37 cellular contexts compared by ENCODE assay signal in genomic region chr4:148353571-148353970, GRCh38.
DNase-seq lines count a peak whose midpoint lies in the region; ATAC-seq, FAIRE-seq and TF ChIP-seq lines count a peak whose summit lies in the region.
"Had no signal": no experiment of that assay in that cellular context is flagged by ENCODE, and none has a peak within 500 bp of the region (broad histone marks: within the 10 kb centered on the region; RNA-seq: fewer than 3 reads in every experiment).

No MANE protein-coding gene starts in this region.

- H3K18ac ChIP-seq in H9 (ENCODE audit: insufficient read length, low read depth, low read length), result no peak overlapping the region

- H3K4me1 Mint-ChIP-seq in H9, result no peaks in the 10 kb centered on the region
- H3K4me1 Mint-ChIP-seq: CD14-positive monocyte had no signal

- H4K91ac ChIP-seq in H9 (ENCODE audit: insufficient read length, low read depth, low read length), result no peak overlapping the region

- H3K4me3 ChIP-seq in endothelial cell of umbilical vein (replicated peaks in 1 of 3; ENCODE audit: insufficient read depth in 1 of 3, low read depth in 1 of 3, low read length in 3 of 3) (no peak overlapping the region), pancreas (no peak overlapping the region), Karpas-422 (ENCODE audit: low read length) (no peak overlapping the region)
- H3K4me3 ChIP-seq: A549; BLaER1; BLaER1 treated with 17β-estradiol and CSF1 and Interleukin-3, amounts not matched to agents 10 nM and 100 nM had no signal

- H3K27ac Mint-ChIP-seq in H9, result no peak overlapping the region
- H3K27ac Mint-ChIP-seq: B cell; CD14-positive monocyte; CD4-positive, alpha-beta memory T cell; CD4-positive, alpha-beta T cell; CD4-positive, CD25-positive, alpha-beta regulatory T cell; CD8-positive, alpha-beta memory T cell; CD8-positive, alpha-beta T cell had no signal

- H3K9me2 ChIP-seq in Karpas-422 (replicated peaks; ENCODE audit: insufficient read depth, low read length), result no peaks in the 10 kb centered on the region

- peak overlapping the region; percentile 72 for H3K4me2 ChIP-seq in endothelial cell of umbilical vein (ENCODE audit: insufficient read depth, low read length)
- no peak overlapping the region for H3K4me2 ChIP-seq in Karpas-422 (ENCODE audit: low read depth, low read length, poor library complexity, severe bottlenecking)
- no peak overlapping the region for H3K4me2 ChIP-seq in H9 (ENCODE audit: insufficient read depth, insufficient read length, low read length)
- H3K4me2 ChIP-seq: A549; BLaER1; BLaER1 treated with 17β-estradiol and CSF1 and Interleukin-3, amounts not matched to agents 10 nM and 100 nM had no signal

- no peaks in the 10 kb centered on the region for H3K27me3 Mint-ChIP-seq in H9 (ENCODE audit: low read depth)
- H3K27me3 Mint-ChIP-seq: B cell; CD4-positive, alpha-beta memory T cell; CD4-positive, alpha-beta T cell; CD4-positive, CD25-positive, alpha-beta regulatory T cell; CD8-positive, alpha-beta memory T cell had no signal

- no peak overlapping the region for H3T11ph ChIP-seq in H9 (ENCODE audit: low read length)

- no peaks in the 10 kb centered on the region for H3K9me3 ChIP-seq in endothelial cell of umbilical vein (replicated peaks; ENCODE audit: control insufficient read depth, insufficient read depth, low read length)
- no peaks in the 10 kb centered on the region for H3K9me3 ChIP-seq in pancreas
- H3K9me3 ChIP-seq in Karpas-422 (ENCODE audit: low read length), result no peaks in the 10 kb centered on the region
- H3K9me3 ChIP-seq in H9 (ENCODE audit: control insufficient read depth, low read depth, low read length), result no peaks in the 10 kb centered on the region
- H3K9me3 ChIP-seq: A549; BE2C; BLaER1; BLaER1 treated with 17β-estradiol and CSF1 and Interleukin-3, amounts not matched to agents 10 nM and 100 nM; Caco-2 had no signal

- H3K9me1 ChIP-seq in endothelial cell of umbilical vein (replicated peaks; ENCODE audit: control insufficient read depth, extremely low read depth, insufficient read depth, low read length), result no peaks in the 10 kb centered on the region

- TF ChIP-seq CTCF in endothelial cell of umbilical vein (IDR thresholded peaks at IDR 0.05; ENCODE audit: extremely low read depth in 1 of 2, insufficient read depth in 1 of 2, low read depth in 1 of 2, low read length in 2 of 2) (no peak), pancreas (IDR thresholded peaks at IDR 0.05) (no peak), H9 (conservative IDR thresholded peaks at IDR 0.05) (no peak)

- POLR2A ChIA-PET in endothelial cell of umbilical vein (lab: Charles Lee), result no interaction called here

- FAIRE-seq in endothelial cell of umbilical vein (lab: Jason Lieb, UNC) (peak; percentile 46), pancreas (lab: Jason Lieb, UNC) (peak; percentile 17)
- FAIRE-seq: A204.1, A549, D721Med had no signal

- no peak overlapping the region for H2BK20ac ChIP-seq in H9 (ENCODE audit: low read depth, low read length, poor library complexity, severe bottlenecking)

- no peak overlapping the region for H3K4me3 Mint-ChIP-seq in H9
- H3K4me3 Mint-ChIP-seq: B cell; CD14-positive monocyte; CD4-positive, alpha-beta memory T cell; CD4-positive, alpha-beta T cell; CD4-positive, CD25-positive, alpha-beta regulatory T cell; CD8-positive, alpha-beta memory T cell; CD8-positive, alpha-beta T cell had no signal

- H3K27ac ChIP-seq in endothelial cell of umbilical vein (ENCODE audit: insufficient read depth, low read depth, low read length) (peak overlapping the region; percentile 81), pancreas (no peak overlapping the region), Karpas-422 (ENCODE audit: low read length) (no peak overlapping the region), H9 (ENCODE audit: insufficient read length, low read depth, low read length) (no peak overlapping the region)
- H3K27ac ChIP-seq: 22Rv1; A549; BLaER1; BLaER1 treated with 17β-estradiol and CSF1 and Interleukin-3, amounts not matched to agents 10 nM and 100 nM; C4-2B had no signal

- H2BK15ac ChIP-seq in H9 (ENCODE audit: low read depth, low read length), result no peak overlapping the region

- BruUV-seq in endothelial cell of umbilical vein (replicated peaks; lab: Mats Ljungman, UMichigan), result no TSS peak

- H3K36me3 ChIP-seq in endothelial cell of umbilical vein (ENCODE audit: control insufficient read depth in 2 of 2, extremely low read depth in 1 of 2, insufficient read depth in 2 of 2, low read length in 2 of 2), result no peaks in the 10 kb centered on the region
- no peaks in the 10 kb centered on the region for H3K36me3 ChIP-seq in pancreas
- H3K36me3 ChIP-seq in Karpas-422 (ENCODE audit: insufficient read depth, low read length), result no peaks in the 10 kb centered on the region
- H3K36me3 ChIP-seq: BE2C; BLaER1; BLaER1 treated with 17β-estradiol and CSF1 and Interleukin-3, amounts not matched to agents 10 nM and 100 nM had no signal

- CTCF ChIA-PET in endothelial cell of umbilical vein (lab: Charles Lee), result interaction anchor here (1.2 to 2.2 kb wide), 2 partner anchors 9 to 351 kb away, joined by 3 to 7 read pairs; no protein-coding TSS in a partner anchor

- H3K79me2 ChIP-seq in endothelial cell of umbilical vein (ENCODE audit: control insufficient read depth, insufficient read depth, low read length) (no peaks in the 10 kb centered on the region), Karpas-422 (ENCODE audit: low read length) (no peaks in the 10 kb centered on the region), H9 (ENCODE audit: insufficient read depth, low read length) (no peaks in the 10 kb centered on the region)

- H3K9me3 Mint-ChIP-seq in H9, result no peaks in the 10 kb centered on the region
- H3K9me3 Mint-ChIP-seq: CD4-positive, alpha-beta memory T cell; CD4-positive, alpha-beta T cell; CD8-positive, alpha-beta memory T cell; CD8-positive, alpha-beta T cell had no signal

- no peak for TF ChIP-seq POLR2A in endothelial cell of umbilical vein (IDR thresholded peaks at IDR 0.05; ENCODE audit: low read depth, low read length)

- H3K23me2 ChIP-seq in H9 (ENCODE audit: insufficient read length, low read depth, low read length, poor library complexity, severe bottlenecking), result no peaks in the 10 kb centered on the region

- H4K20me1 ChIP-seq in endothelial cell of umbilical vein (replicated peaks; ENCODE audit: control insufficient read depth, extremely low read depth, insufficient read depth, low read length) (no peaks in the 10 kb centered on the region), Karpas-422 (ENCODE audit: insufficient read depth, low read depth, low read length) (no peaks in the 10 kb centered on the region), H9 (ENCODE audit: control insufficient read depth, insufficient read depth, insufficient read length) (no peaks in the 10 kb centered on the region)
- H4K20me1 ChIP-seq: BLaER1; BLaER1 treated with 17β-estradiol and CSF1 and Interleukin-3, amounts not matched to agents 10 nM and 100 nM had no signal

- H4K5ac ChIP-seq in H9 (ENCODE audit: insufficient read length, low read depth, low read length), result no peak overlapping the region

- no peak overlapping the region for H3K4ac ChIP-seq in H9 (ENCODE audit: low read depth, low read length)

- H3K27me3 ChIP-seq in endothelial cell of umbilical vein (ENCODE audit: control insufficient read depth in 2 of 2, insufficient read depth in 2 of 2, low read length in 2 of 2) (no peaks in the 10 kb centered on the region), pancreas (no peaks in the 10 kb centered on the region), Karpas-422 (ENCODE audit: low read length) (no peaks in the 10 kb centered on the region), H9 (ENCODE audit: insufficient read depth, low read length) (no peaks in the 10 kb centered on the region)
- H3K27me3 ChIP-seq: BE2C; BLaER1; BLaER1 treated with 17β-estradiol and CSF1 and Interleukin-3, amounts not matched to agents 10 nM and 100 nM had no signal

- no peak overlapping the region for H2AK5ac ChIP-seq in H9 (ENCODE audit: insufficient read length, low read length)

- H2BK12ac ChIP-seq in H9 (ENCODE audit: insufficient read length, low read depth, low read length), result no peak overlapping the region

- H3K4me1 ChIP-seq in endothelial cell of umbilical vein (ENCODE audit: control insufficient read depth, extremely low read depth, insufficient read depth, low read length), result peaks cover 34% of the 10 kb centered on the region
- H3K4me1 ChIP-seq in pancreas, result peaks cover 0 to 10% (median 9%) of the 10 kb centered on the region in 3 donors
- H3K4me1 ChIP-seq in Karpas-422 (ENCODE audit: low read length), result no peaks in the 10 kb centered on the region
- no peaks in the 10 kb centered on the region for H3K4me1 ChIP-seq in H9 (ENCODE audit: insufficient read depth, low read length)
- H3K4me1 ChIP-seq: A549; BE2C; BLaER1; BLaER1 treated with 17β-estradiol and CSF1 and Interleukin-3, amounts not matched to agents 10 nM and 100 nM; Caco-2 had no signal

- H3K9ac ChIP-seq in endothelial cell of umbilical vein (replicated peaks; ENCODE audit: extremely low read depth, insufficient read depth, low read length), result peak overlapping the region; percentile 52
- H3K9ac ChIP-seq in Karpas-422 (ENCODE audit: low read length), result no peak overlapping the region
- H3K9ac ChIP-seq in H9 (ENCODE audit: extremely low read depth, insufficient read length, low read length), result no peak overlapping the region
- H3K9ac ChIP-seq: BLaER1; BLaER1 treated with 17β-estradiol and CSF1 and Interleukin-3, amounts not matched to agents 10 nM and 100 nM had no signal

- no peaks in the 10 kb centered on the region for H3K36me3 Mint-ChIP-seq in H9 (ENCODE audit: insufficient read depth in 1 of 3, low read depth in 3 of 3)
- H3K36me3 Mint-ChIP-seq: CD14-positive monocyte; CD4-positive, CD25-positive, alpha-beta regulatory T cell had no signal

- DNase-seq in dermis blood vessel endothelial cell, result peak; percentile 66
- DNase-seq in endothelial cell of umbilical vein (ENCODE audit: low read depth, low spot score), result peak; percentile 66
- no peak for DNase-seq in pancreas
- peak; percentile 29 for DNase-seq in pulmonary artery endothelial cell (ENCODE audit: low read depth, low spot score)
- DNase-seq in Karpas-422, result no peak
- no peak for DNase-seq in H9
- no peak for DNase-seq in NCI-H524 (lab: John Stamatoyannopoulos, UW)
- no peak for DNase-seq in HuH-7 (ENCODE audit: low spot score)
- DNase-seq: 8988T; ACHN; AML-193; BE2C; C1 segment of cervical spinal cord; Caco-2; Calu3; CD4-positive, alpha-beta memory T cell; CD4-positive, alpha-beta T cell; CD4-positive, CD25-positive, alpha-beta regulatory T cell; CD8-positive, alpha-beta memory T cell; CD8-positive, alpha-beta T cell; COR-L47; DMS 273 treated with DMSO at 0.1 percent for 48 hours; DMS153; DMS53; DMS79; DMS79 treated with DMSO at 0.1 percent for 48 hours; DND-41; EL had no signal

- H3K23ac ChIP-seq in H9 (ENCODE audit: insufficient read length, low read depth, low read length), result no peak overlapping the region

- H2BK120ac ChIP-seq in H9 (ENCODE audit: low read depth, low read length, poor library complexity, severe bottlenecking), result no peak overlapping the region

- H3K14ac ChIP-seq in H9 (ENCODE audit: insufficient read depth, low read length), result no peak overlapping the region

- no peak overlapping the region for H3K56ac ChIP-seq in H9 (ENCODE audit: insufficient read length, low read depth, low read length)

- dilution Hi-C loops in endothelial cell of umbilical vein (cut with MboI; ENCODE audit: extremely low pct_ligation_motif_present, low sequenced_read_pairs), result no loop called here

- no peak for ATAC-seq in pancreas
- ATAC-seq: A549; CD8-positive, alpha-beta T cell had no signal

- no peak overlapping the region for H2BK5ac ChIP-seq in H9 (ENCODE audit: insufficient read length, low read length)

- intact Hi-C loops in endothelial cell of umbilical vein (cut with micrococcal nuclease) (loop anchor here (10.0 kb wide), 2 partner anchors 369 to 481 kb away; no protein-coding TSS in a partner anchor), pancreas (cut with DNase I) (no loop called here)

- no peaks in the 10 kb centered on the region for H3K79me1 ChIP-seq in H9 (ENCODE audit: insufficient read depth, low read depth, low read length, poor library complexity, severe bottlenecking)

- H4K8ac ChIP-seq in H9 (replicated peaks; ENCODE audit: insufficient read length, low read depth, low read length), result no peak overlapping the region

- H2AFZ ChIP-seq in endothelial cell of umbilical vein (ENCODE audit: low read depth, low read length) (no peak overlapping the region), Karpas-422 (ENCODE audit: low read length) (no peak overlapping the region), H9 (ENCODE audit: low read length) (no peak overlapping the region)

Comparison
In these comparisons a context has a peak if more than half of its experiments do, and no peak if none do; other contexts are left out.
1. DNase-seq: peak in dermis blood vessel endothelial cell (single experiment), endothelial cell of umbilical vein (single experiment) and pulmonary artery endothelial cell (single experiment); none in pancreas (0 of 6), Karpas-422 (single experiment), H9 (single experiment), NCI-H524 (0 of 2) and HuH-7 (single experiment).